8 cellular contexts compared by ENCODE assay signal in genomic region chr2:102841107-102841840, GRCh38.
DNase-seq lines count a peak whose midpoint lies in the region; ATAC-seq and TF ChIP-seq lines count a peak whose summit lies in the region.

No MANE protein-coding gene starts in this region.

- ATAC-seq in HG02798 (IDR thresholded peaks at IDR 0.05; ENCODE audit: poor library complexity, unreplicated experiment) (peak; percentile 78), heart right ventricle (peak; percentile 52 to 84 (median 78))

- intact Hi-C loops in activated T-helper 1 cell treated with anti-CD3 and anti-CD28 coated beads, Interleukin-12 subunit alpha, Interleukin-12 subunit beta, Interleukin-2, Interleukin-4 antibody, amounts not matched to agents 30 ng/mL and 10 ng/mL and 1 ng/mL, durations not matched to agents 14 hours and 24 hours and 36 hours (cut with micrococcal nuclease) = no loop called here
- intact Hi-C loops in heart right ventricle (cut with DNase I) = no loop called here
- intact Hi-C loops in CD4-positive, alpha-beta memory T cell (cut with micrococcal nuclease) = no loop called here

- DNase-seq in AG04449 (ENCODE audit: low read depth, low spot score) (no peak), GM12865 (ENCODE audit: low read depth) (peak; percentile 56), NCI-H2171 treated with DMSO at 0.1 percent for 48 hours (lab: John Stamatoyannopoulos, UW) (peak; percentile 33), heart right ventricle (peak in 1 of 2 donors; percentile 42), retina (peak; percentile 60)
- DNase-seq in activated T-helper 1 cell treated with anti-CD3 and anti-CD28 coated beads, Interleukin-12 subunit alpha, Interleukin-12 subunit beta, Interleukin-2, Interleukin-4 antibody, amounts not matched to agents 30 ng/mL and 10 ng/mL and 1 ng/mL, durations not matched to agents 14 hours and 24 hours and 36 hours (ENCODE audit: low spot score) = peak; percentile 2
- no peak for DNase-seq in CD4-positive, alpha-beta memory T cell

- TF ChIP-seq CTCF in AG04449 (IDR thresholded peaks at IDR 0.05; ENCODE audit: insufficient read depth, low read length, missing control alignments) (peak; percentile 52), GM12865 (IDR thresholded peaks at IDR 0.05; ENCODE audit: insufficient read depth, low read depth, low read length, missing control alignments) (peak; percentile 60), heart right ventricle (IDR thresholded peaks at IDR 0.05) (peak; percentile 16 to 65 (median 54))

- CTCF ChIA-PET in AG04449 (lab: Yijun Ruan, JAX) = interaction anchor here (1.0 to 3.6 kb wide), 10 partner anchors 9 to 89 kb away, joined by 3 to 21 read pairs (median 8); no protein-coding TSS in a partner anchor
- CTCF ChIA-PET in CD4-positive, alpha-beta memory T cell (lab: Charles Lee; ENCODE audit: partially characterized antibody) = interaction anchor here (0.8 to 2.9 kb wide), 5 partner anchors 10 to 108 kb away, joined by 3 to 25 read pairs (median 5); no protein-coding TSS in a partner anchor

- peaks cover 0 to 4% (median 0%) of the 10 kb centered on the region in 9 donors for H3K36me3 ChIP-seq in heart right ventricle
- no peaks in the 10 kb centered on the region for H3K36me3 ChIP-seq in CD4-positive, alpha-beta memory T cell (ENCODE audit: insufficient read depth, low read length)

- H3K27me3 ChIP-seq in heart right ventricle = no peaks in the 10 kb centered on the region
- H3K27me3 ChIP-seq in CD4-positive, alpha-beta memory T cell (ENCODE audit: insufficient read depth, low read length) = no peaks in the 10 kb centered on the region

- 43 to 46% methylated on average over 19 of the region's 19 CpGs for WGBS in heart right ventricle, 2 donors

- H3K9me3 Mint-ChIP-seq in activated T-helper 1 cell treated with anti-CD3 and anti-CD28 coated beads, Interleukin-12 subunit alpha, Interleukin-12 subunit beta, Interleukin-2, Interleukin-4 antibody, amounts not matched to agents 30 ng/mL and 10 ng/mL and 1 ng/mL, durations not matched to agents 14 hours and 24 hours and 36 hours = no peaks in the 10 kb centered on the region
- peaks cover 0 to 2% (median 0%) of the 10 kb centered on the region in 8 donors for H3K9me3 Mint-ChIP-seq in CD4-positive, alpha-beta memory T cell

- H3K27me3 Mint-ChIP-seq in activated T-helper 1 cell treated with anti-CD3 and anti-CD28 coated beads, Interleukin-12 subunit alpha, Interleukin-12 subunit beta, Interleukin-2, Interleukin-4 antibody, amounts not matched to agents 30 ng/mL and 10 ng/mL and 1 ng/mL, durations not matched to agents 14 hours and 24 hours and 36 hours (ENCODE audit: insufficient read depth) = peaks cover 7% of the 10 kb centered on the region
- peaks cover 1 to 3% of the 10 kb centered on the region in 2 donors for H3K27me3 Mint-ChIP-seq in CD4-positive, alpha-beta memory T cell

- peaks cover 0 to 12% (median 3%) of the 10 kb centered on the region in 9 donors for H3K4me1 ChIP-seq in heart right ventricle
- H3K4me1 ChIP-seq in CD4-positive, alpha-beta memory T cell (ENCODE audit: insufficient read depth, low read length) = no peaks in the 10 kb centered on the region

- no peak overlapping the region for H3K4me3 ChIP-seq in AG04449 (ENCODE audit: low read depth, low read length)
- no peak overlapping the region for H3K4me3 ChIP-seq in GM12865 (ENCODE audit: low read depth, low read length)
- no peak overlapping the region for H3K4me3 ChIP-seq in heart right ventricle
- no peak overlapping the region for H3K4me3 ChIP-seq in CD4-positive, alpha-beta memory T cell (ENCODE audit: low read length in 2 of 2)

- no peak overlapping the region for H3K27ac ChIP-seq in heart right ventricle
- H3K27ac ChIP-seq in CD4-positive, alpha-beta memory T cell (ENCODE audit: low read depth, low read length) = no peak overlapping the region

- no peaks in the 10 kb centered on the region for H3K4me1 Mint-ChIP-seq in activated T-helper 1 cell treated with anti-CD3 and anti-CD28 coated beads, Interleukin-12 subunit alpha, Interleukin-12 subunit beta, Interleukin-2, Interleukin-4 antibody, amounts not matched to agents 30 ng/mL and 10 ng/mL and 1 ng/mL, durations not matched to agents 14 hours and 24 hours and 36 hours (ENCODE audit: low read depth)
- no peaks in the 10 kb centered on the region for H3K4me1 Mint-ChIP-seq in CD4-positive, alpha-beta memory T cell

- H3K9me3 ChIP-seq in heart right ventricle = no peaks in the 10 kb centered on the region
- no peaks in the 10 kb centered on the region for H3K9me3 ChIP-seq in CD4-positive, alpha-beta memory T cell (ENCODE audit: control insufficient read depth in 1 of 2, low read length in 2 of 2)

- H3K4me3 Mint-ChIP-seq in activated T-helper 1 cell treated with anti-CD3 and anti-CD28 coated beads, Interleukin-12 subunit alpha, Interleukin-12 subunit beta, Interleukin-2, Interleukin-4 antibody, amounts not matched to agents 30 ng/mL and 10 ng/mL and 1 ng/mL, durations not matched to agents 14 hours and 24 hours and 36 hours = no peak overlapping the region
- H3K4me3 Mint-ChIP-seq in CD4-positive, alpha-beta memory T cell = no peak overlapping the region

- no peaks in the 10 kb centered on the region for H3K36me3 Mint-ChIP-seq in activated T-helper 1 cell treated with anti-CD3 and anti-CD28 coated beads, Interleukin-12 subunit alpha, Interleukin-12 subunit beta, Interleukin-2, Interleukin-4 antibody, amounts not matched to agents 30 ng/mL and 10 ng/mL and 1 ng/mL, durations not matched to agents 14 hours and 24 hours and 36 hours (ENCODE audit: low read depth)
- no peaks in the 10 kb centered on the region for H3K36me3 Mint-ChIP-seq in CD4-positive, alpha-beta memory T cell

- H3K27ac Mint-ChIP-seq in activated T-helper 1 cell treated with anti-CD3 and anti-CD28 coated beads, Interleukin-12 subunit alpha, Interleukin-12 subunit beta, Interleukin-2, Interleukin-4 antibody, amounts not matched to agents 30 ng/mL and 10 ng/mL and 1 ng/mL, durations not matched to agents 14 hours and 24 hours and 36 hours = no peak overlapping the region
- no peak overlapping the region for H3K27ac Mint-ChIP-seq in CD4-positive, alpha-beta memory T cell

- POLR2A ChIA-PET in AG04449 (lab: Yijun Ruan, JAX) = no interaction called here
- POLR2A ChIA-PET in CD4-positive, alpha-beta memory T cell (lab: Charles Lee; ENCODE audit: partially characterized antibody) = no interaction called here

Comparison
In these comparisons a context has a peak if more than half of its experiments do, and no peak if none do; other contexts are left out.
1. DNase-seq: peak in GM12865 (single experiment), NCI-H2171 treated with DMSO at 0.1 percent for 48 hours (single experiment), activated T-helper 1 cell treated with anti-CD3 and anti-CD28 coated beads, Interleukin-12 subunit alpha, Interleukin-12 subunit beta, Interleukin-2, Interleukin-4 antibody, amounts not matched to agents 30 ng/mL and 10 ng/mL and 1 ng/mL, durations not matched to agents 14 hours and 24 hours and 36 hours (single experiment) and retina (single experiment); none in AG04449 (single experiment) and CD4-positive, alpha-beta memory T cell (0 of 5).
2. Peak in every context shown above with its lines, with median percentiles within 50 percentile points of each other: CTCF ChIP-seq.